Comparison of ENCODE assay signal across 19 cellular contexts in genomic region chr1:112146201-112146715, GRCh38.
"Had no signal": no experiment of that assay in that cellular context is flagged by ENCODE, and none has a peak within 500 bp of the region (broad histone marks: within the 10 kb centered on the region; RNA-seq: fewer than 3 reads in every experiment).

No MANE protein-coding gene starts in this region.

- H3K36me3 Mint-ChIP-seq: activated naive CD8-positive, alpha-beta T cell treated with anti-CD3 and anti-CD28 coated beads for 36 hours had no signal

- H3K4me3 Mint-ChIP-seq: activated naive CD8-positive, alpha-beta T cell treated with anti-CD3 and anti-CD28 coated beads for 36 hours; activated T-cell treated with anti-CD3 and anti-CD28 coated beads, Interleukin-2, amount 50 U/mL, for 24 hours; memory B cell; nephron; WTC11 had no signal

- H3K9me3 Mint-ChIP-seq: activated naive CD8-positive, alpha-beta T cell treated with anti-CD3 and anti-CD28 coated beads for 36 hours had no signal

- H3K4me1 Mint-ChIP-seq: activated naive CD8-positive, alpha-beta T cell treated with anti-CD3 and anti-CD28 coated beads for 36 hours; memory B cell; WTC11 had no signal

- H3K27ac Mint-ChIP-seq: activated naive CD8-positive, alpha-beta T cell treated with anti-CD3 and anti-CD28 coated beads for 36 hours; activated T-cell treated with anti-CD3 and anti-CD28 coated beads, Interleukin-2, amount 50 U/mL, for 24 hours; activated T-helper 2 cell treated with anti-CD3 and anti-CD28 coated beads, Interferon-gamma antibody, Interleukin-2, Interleukin-4, amounts not matched to agents 10 μg/mL and 5 μg/mL and 100 μg/mL, durations not matched to agents 14 hours and 24 hours and 36 hours; memory B cell; nephron; WTC11 had no signal

- DNase-seq: activated CD8-positive, alpha-beta memory T cell treated with anti-CD3 and anti-CD28 coated beads for 24 hours; activated CD8-positive, alpha-beta memory T cell treated with anti-CD3 and anti-CD28 coated beads, Interleukin-2, amount 50 U/mL, for 4 hours; activated naive CD4-positive, alpha-beta T cell treated with Interleukin-2 at 50 U/mL for 16 hours; activated naive CD8-positive, alpha-beta T cell treated with anti-CD3 and anti-CD28 coated beads for 36 hours; activated T-cell treated with anti-CD3 and anti-CD28 coated beads, Interleukin-2, amount 50 U/mL, for 24 hours; central memory CD4-positive, alpha-beta T cell; hypothalamus; left ventricle myocardium superior; ovary; psoas muscle; spleen; stimulated activated CD4-positive, alpha-beta T cell treated with anti-CD3 and anti-CD28 coated beads, Interleukin-4, amount 100 ng/mL, for 1 hour; stimulated activated naive CD4-positive, alpha-beta T cell; testis; trophoblast cell had no signal
